Comparison of ENCODE assay signal across 8 cellular contexts in genomic region chr14:71319646-71320045, GRCh38. TPM values are rescaled to one million over a fixed set of nuclear protein-coding genes. Genes with fewer than 3 reads are reported as not detected.
DNase-seq lines count a peak whose midpoint lies in the region; TF ChIP-seq lines count a peak whose summit lies in the region.

No MANE protein-coding gene starts in this region.

- peak overlapping the region; percentile 80 to 98 (median 93) for H3K27ac Mint-ChIP-seq in brain

- H3K79me2 ChIP-seq in ACC112 (ENCODE audit: control insufficient read depth, insufficient read depth, low read length, unreplicated experiment): peaks cover 35% of the 10 kb centered on the region

- H2AFZ ChIP-seq in ACC112 (ENCODE audit: low read length, unreplicated experiment): peak overlapping the region; percentile 55

- H3K9me3 Mint-ChIP-seq in brain: no peaks in the 10 kb centered on the region

- H3K4me3 ChIP-seq in ACC112 (ENCODE audit: low read depth, low read length): peak overlapping the region; percentile 84
- H3K4me3 ChIP-seq in GM12864 (ENCODE audit: low read depth, low read length): peak overlapping the region; percentile 54

- H3K36me3 ChIP-seq in ACC112 (ENCODE audit: insufficient read depth, low read length): no peaks in the 10 kb centered on the region

- peaks cover 33% of the 10 kb centered on the region for H3K4me1 Mint-ChIP-seq in brain

- no peak for DNase-seq in GM12864 (ENCODE audit: low read depth)
- DNase-seq in NCI-H2227 (lab: John Stamatoyannopoulos, UW; ENCODE audit: unreplicated experiment): peak; percentile 54
- DNase-seq in stimulated activated CD4-positive, alpha-beta T cell treated with anti-CD3 and anti-CD28 coated beads, Interleukin-4, amount 100 ng/mL, for 4 hours: no peak
- DNase-seq in stimulated activated CD4-positive, alpha-beta T cell treated with anti-CD3 and anti-CD28 coated beads, Interleukin-1b, Interleukin-23, amount 100 ng/mL, for 48 hours: no peak

- peaks cover 12% of the 10 kb centered on the region for H3K4me1 ChIP-seq in ACC112 (ENCODE audit: control insufficient read depth, insufficient read depth, low read length, unreplicated experiment)

- peaks cover 4% of the 10 kb centered on the region for H3K27me3 Mint-ChIP-seq in brain

- 0 out of 2 replicates have a peak overlapping the region, but pooled peaks have one; percentile 0 for H3K27ac ChIP-seq in ACC112 (ENCODE audit: low read depth, low read length)
- peak overlapping the region; percentile 91 for H3K27ac ChIP-seq in layer of hippocampus (ENCODE audit: low read depth, low read length)
- H3K27ac ChIP-seq in temporal lobe (ENCODE audit: low read depth, low read length): peak overlapping the region; percentile 58

- H3K36me3 Mint-ChIP-seq in brain: no peaks in the 10 kb centered on the region

- peak overlapping the region; percentile 84 to 99 (median 86) for H3K4me3 Mint-ChIP-seq in brain

- TF ChIP-seq CTCF in GM12864 (IDR thresholded peaks at IDR 0.05; ENCODE audit: low read depth, low read length, missing control alignments): no peak
- TF ChIP-seq CTCF in brain (conservative IDR thresholded peaks at IDR 0.05): peak in 1 of 2 experiments; percentile 29

- no peaks in the 10 kb centered on the region for H3K27me3 ChIP-seq in ACC112 (ENCODE audit: insufficient read depth, low read length)
- H3K27me3 ChIP-seq in layer of hippocampus (ENCODE audit: control insufficient read depth, insufficient read depth, low read length): no peaks in the 10 kb centered on the region

RNA-seq across cellular contexts. Expression of gene SIPA1L1, which starts 0.6 kb away (rescaled TPM):
- 45.4 TPM for polyA plus RNA-seq in brain (ENCODE audit: insufficient read depth, low read depth, low replicate concordance)
- total RNA-seq in temporal lobe: 17.7 TPM

Comparison
In these comparisons a context has a peak if more than half of its experiments do, and no peak if none do; other contexts are left out.
1. H3K27ac ChIP-seq: peak in every context shown above with its lines; median percentile 91 in layer of hippocampus; 58 in temporal lobe; 0 in ACC112.